2 cellular contexts compared by ENCODE assay signal in the genomic region with DNA sequence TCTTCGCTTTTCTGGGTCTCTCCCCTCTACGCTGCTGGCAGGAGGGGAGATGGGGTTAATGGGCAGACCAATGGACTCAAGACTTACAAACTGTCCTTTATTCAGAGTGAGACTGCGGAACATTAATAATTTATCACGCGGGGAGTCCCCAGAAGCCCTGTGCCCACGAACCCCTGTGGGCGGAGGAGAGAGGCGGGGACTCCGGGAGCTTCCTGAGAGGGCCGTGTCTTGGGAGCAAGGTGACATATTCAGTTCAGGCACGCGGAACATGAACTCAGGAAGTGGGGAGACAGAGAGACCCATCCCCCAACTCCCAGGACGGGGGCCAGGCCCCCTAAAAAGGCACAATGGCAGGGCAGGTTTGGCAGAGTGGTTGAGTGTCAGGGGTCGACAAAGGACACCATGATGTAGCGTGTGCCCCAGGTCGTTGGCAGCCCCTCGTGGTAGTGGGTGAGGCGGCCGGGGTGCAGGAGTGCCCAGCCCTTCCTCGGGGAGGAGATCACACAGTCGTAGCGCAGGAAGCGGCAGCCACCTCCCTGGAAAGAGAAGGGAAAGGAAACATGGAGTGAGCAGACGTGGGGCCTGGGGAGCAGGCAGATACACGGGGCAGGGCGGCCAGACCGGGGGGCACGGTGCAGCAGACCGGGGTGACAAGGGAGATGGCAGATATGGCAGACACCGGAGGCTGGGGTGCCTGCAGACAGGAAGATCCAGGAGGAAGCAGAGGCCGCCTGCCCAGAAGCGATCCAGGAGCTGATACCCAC.
TF ChIP-seq lines count a peak whose summit lies in the region.

No MANE protein-coding gene starts in this region.

TF ChIP-seq in HEK293, 187 proteins besides CTCF, POLR2A, EP300 and RAD21:
- TF ChIP-seq ZFHX2 (tag by site-specific recombination; conservative IDR thresholded peaks at IDR 0.05) (peak; percentile 35), EGR2 (tag by site-specific recombination; IDR thresholded peaks at IDR 0.05; ENCODE audit: low read depth) (0 out of 2 replicates have a peak, but pooled peaks have one; percentile 23), ZNF777 (tag by site-specific recombination; IDR thresholded peaks at IDR 0.05; ENCODE audit: borderline replicate concordance) (no peak)

TF ChIP-seq in endothelial cell of umbilical vein, 7 proteins besides CTCF, POLR2A, EP300 and RAD21:
- TF ChIP-seq MYC (IDR thresholded peaks at IDR 0.05; ENCODE audit: low read depth, low read length), result no peak
- no peak for TF ChIP-seq POLR2AphosphoS5 (IDR thresholded peaks at IDR 0.05; ENCODE audit: insufficient read depth, low read depth, low read length)
- no peak for TF ChIP-seq GATA2 (IDR thresholded peaks at IDR 0.05; ENCODE audit: insufficient read depth, insufficient read length, low read depth, low read length)
- TF ChIP-seq JUN (IDR thresholded peaks at IDR 0.05; ENCODE audit: borderline replicate concordance, insufficient read depth, insufficient read length, low read depth), result no peak
- no peak for TF ChIP-seq MAX (IDR thresholded peaks at IDR 0.05; ENCODE audit: insufficient read depth, insufficient read length)
- TF ChIP-seq FOS (IDR thresholded peaks at IDR 0.05; ENCODE audit: borderline replicate concordance, insufficient read depth, low read length), result no peak
- no peak for TF ChIP-seq EZH2 (IDR thresholded peaks at IDR 0.05; ENCODE audit: borderline replicate concordance, low read depth, low read length, severe bottlenecking)
